ENCODE assay signal across 8 cellular contexts in genomic region chr1:156122519-156123355, GRCh38. TPM values are rescaled to one million over a fixed set of nuclear protein-coding genes. Genes with fewer than 3 reads are reported as not detected.
DNase-seq lines count a peak whose midpoint lies in the region; ATAC-seq and TF ChIP-seq lines count a peak whose summit lies in the region.

No MANE protein-coding gene starts in this region.

- no peaks in the 10 kb centered on the region for H3K9me2 ChIP-seq in GM23338 (ENCODE audit: insufficient read depth)

- peak overlapping the region; percentile 93 for H3K27ac ChIP-seq in GM23338 (ENCODE audit: low read depth)
- H3K27ac ChIP-seq in urinary bladder (ENCODE audit: low read depth): peak overlapping the region; percentile 97

- peak overlapping the region; percentile 69 for H3K4me2 ChIP-seq in GM23338

- DNase-seq in GM23338 (ENCODE audit: low spot score) (no peak), mesothelial cell of epicardium (ENCODE audit: low spot score in 2 of 2, unreplicated experiment in 2 of 2) (no peak)
- no peak for DNase-seq in effector memory CD8-positive, alpha-beta T cell
- DNase-seq in stimulated activated CD4-positive, alpha-beta T cell treated with anti-CD3 and anti-CD28 coated beads, Interleukin-1b, Interleukin-23, amount 100 ng/mL, for 48 hours: no peak

- WGBS in urinary bladder: 10% methylated on average over 14 of the region's 14 CpGs

- H3K4me3 Mint-ChIP-seq in GM23338 (peak overlapping the region; percentile 38; the same call in 2 of the 3 replicates), mesothelial cell of epicardium (peak overlapping the region; percentile 30)
- peak overlapping the region; percentile 20 to 66 for H3K4me3 Mint-ChIP-seq in effector memory CD8-positive, alpha-beta T cell

- no peaks in the 10 kb centered on the region for H3K27me3 ChIP-seq in GM23338 (ENCODE audit: insufficient read depth)

- no peak overlapping the region for H2AFZ ChIP-seq in GM23338

- H3K36me3 Mint-ChIP-seq in GM23338 (ENCODE audit: low read depth): no peaks in the 10 kb centered on the region; the same call in 2 of the 3 replicates
- peaks cover 94% of the 10 kb centered on the region for H3K36me3 Mint-ChIP-seq in effector memory CD8-positive, alpha-beta T cell (ENCODE audit: insufficient read depth)
- peaks cover 4% of the 10 kb centered on the region for H3K36me3 Mint-ChIP-seq in mesothelial cell of epicardium

- peak; percentile 3 for ATAC-seq in GM23338
- no peak for ATAC-seq in effector memory CD8-positive, alpha-beta T cell (replicated peaks)
- no peak for ATAC-seq in HG03460 (IDR thresholded peaks at IDR 0.05; ENCODE audit: unreplicated experiment)
- ATAC-seq in GM18520 (IDR thresholded peaks at IDR 0.05; ENCODE audit: unreplicated experiment): no peak

- peaks cover 21% of the 10 kb centered on the region for H3K79me2 ChIP-seq in GM23338 (replicated peaks; ENCODE audit: insufficient read depth)

- H3K9me3 Mint-ChIP-seq in GM23338 (no peaks in the 10 kb centered on the region; the same call in 2 of the 3 replicates), mesothelial cell of epicardium (no peaks in the 10 kb centered on the region)
- H3K9me3 Mint-ChIP-seq in effector memory CD8-positive, alpha-beta T cell: no peaks in the 10 kb centered on the region

- H3K27ac Mint-ChIP-seq in GM23338 (peak overlapping the region; percentile 94), mesothelial cell of epicardium (peak overlapping the region; percentile 99)
- peak overlapping the region; percentile 93 to 97 for H3K27ac Mint-ChIP-seq in effector memory CD8-positive, alpha-beta T cell

- H3K4me1 Mint-ChIP-seq in GM23338 (peaks cover 61% of the 10 kb centered on the region), mesothelial cell of epicardium (peaks cover 65% of the 10 kb centered on the region)
- peaks cover 53 to 58% of the 10 kb centered on the region in 2 donors for H3K4me1 Mint-ChIP-seq in effector memory CD8-positive, alpha-beta T cell (ENCODE audit: low read depth in 2 of 2)

- H3K4me1 ChIP-seq in GM23338 (ENCODE audit: insufficient read depth) (peaks cover 42% of the 10 kb centered on the region), urinary bladder (ENCODE audit: insufficient read depth) (peaks cover 2% of the 10 kb centered on the region)

- H3K36me3 ChIP-seq in GM23338 (ENCODE audit: insufficient read depth) (no peaks in the 10 kb centered on the region), urinary bladder (ENCODE audit: insufficient read depth) (no peaks in the 10 kb centered on the region)

- H3K4me3 ChIP-seq in GM23338 (peak overlapping the region; percentile 38; the same call in 1 of the 2 replicates), urinary bladder (ENCODE audit: low read depth, low read length) (no peak overlapping the region)

- 0 out of 2 replicates have a peak, but pooled peaks cover 3% of the 10 kb centered on the region for H3F3A ChIP-seq in GM23338 (replicated peaks; ENCODE audit: low read depth)

- H3K27me3 Mint-ChIP-seq in GM23338 (ENCODE audit: insufficient read depth, low read depth, poor library complexity) (peaks cover 42% of the 10 kb centered on the region), mesothelial cell of epicardium (ENCODE audit: low read depth) (no peaks in the 10 kb centered on the region)
- H3K27me3 Mint-ChIP-seq in effector memory CD8-positive, alpha-beta T cell: no peaks in the 10 kb centered on the region

- H4K20me1 ChIP-seq in GM23338 (replicated peaks; ENCODE audit: insufficient read depth): no peaks in the 10 kb centered on the region

- TF ChIP-seq CTCF in GM23338 (conservative IDR thresholded peaks at IDR 0.05; ENCODE audit: low read depth in 2 of 2): peak in 1 of 2 experiments; percentile 37; a peak in 1 of 4 replicates
- no peak for TF ChIP-seq CTCF in mesothelial cell of epicardium (IDR thresholded peaks at IDR 0.05; ENCODE audit: unreplicated experiment)

TF ChIP-seq in GM23338, 12 proteins besides CTCF, POLR2A, EP300 and RAD21:
- TF ChIP-seq EZH2phosphoT487 (IDR thresholded peaks at IDR 0.05; ENCODE audit: unreplicated experiment): no peak
- TF ChIP-seq POLR2AphosphoS5 (IDR thresholded peaks at IDR 0.05; ENCODE audit: low read depth): 0 out of 2 replicates have a peak, but pooled peaks have one; percentile 7

TF ChIP-seq in PFSK-1, 5 proteins besides CTCF, POLR2A, EP300 and RAD21:
- peak; percentile 16; the same call in 1 of the 2 replicates for TF ChIP-seq POLR2AphosphoS5 (IDR thresholded peaks at IDR 0.05; ENCODE audit: low read depth, low read length)
- 0 out of 4 replicates have a peak, but pooled peaks of 1 of the 2 experiments have one; percentile 26 for TF ChIP-seq REST (IDR thresholded peaks at IDR 0.05; ENCODE audit: insufficient read depth in 1 of 2, low read depth in 2 of 2, low read length in 2 of 2)
- peak; percentile 13; the same call in 1 of the 2 replicates for TF ChIP-seq TAF1 (IDR thresholded peaks at IDR 0.05; ENCODE audit: borderline replicate concordance, insufficient read depth, low read length)
- peak; percentile 47; the same call in 1 of the 2 replicates for TF ChIP-seq SIN3A (IDR thresholded peaks at IDR 0.05; ENCODE audit: borderline replicate concordance, insufficient read depth, low read length)
- no peak for TF ChIP-seq FOXP2 (optimal IDR thresholded peaks at IDR 0.05; ENCODE audit: borderline replicate concordance, extremely low read depth, extremely low read length, insufficient read depth)

RNA-seq across cellular contexts. Expression of gene LMNA, which starts 8.2 kb away (rescaled TPM):
- 56.3 and 68.9 TPM in 2 replicates for total RNA-seq in GM23338 (2014; rRNA removed; shearing (Covaris generic))
- 35.5 and 38.9 TPM in 2 replicates for polyA plus RNA-seq in GM23338 (2016; fragmentation: Nextera tagmentation; extraction: Ambion mirVana)
- 392 TPM for polyA plus RNA-seq in PFSK-1 (2012; ENCODE audit: insufficient read length, low read depth)
- total RNA-seq in mesothelial cell of epicardium: 91.7 to 96.9 TPM (median 92.4 TPM) in 3 replicates
- total RNA-seq in urinary bladder: 224 TPM
- 306 TPM for polyA plus RNA-seq in urinary bladder

RNA-seq across cellular contexts. Expression of gene SEMA4A, which starts 30.6 kb away (rescaled TPM):
- 17.0 and 20.2 TPM in 2 replicates for total RNA-seq in GM23338 (2014; rRNA removed; shearing (Covaris generic))
- polyA plus RNA-seq in GM23338 (2016; fragmentation: Nextera tagmentation; extraction: Ambion mirVana): 5.5 and 5.6 TPM in 2 replicates
- not detected for polyA plus RNA-seq in PFSK-1 (2012; ENCODE audit: insufficient read length, low read depth)
- 18.7 to 21.0 TPM (median 19.8 TPM) in 3 replicates for total RNA-seq in mesothelial cell of epicardium
- total RNA-seq in urinary bladder: 7.3 TPM
- 7.0 TPM for polyA plus RNA-seq in urinary bladder

RNA-seq across cellular contexts. Expression of gene MEX3A, which starts 40.5 kb away (rescaled TPM):
- 31.5 and 38.1 TPM in 2 replicates for total RNA-seq in GM23338 (2014; rRNA removed; shearing (Covaris generic))
- polyA plus RNA-seq in GM23338 (2016; fragmentation: Nextera tagmentation; extraction: Ambion mirVana) (18.5 and 19.7 TPM in 2 replicates), urinary bladder (0.76 TPM)
- polyA plus RNA-seq in PFSK-1 (2012; ENCODE audit: insufficient read length, low read depth): 25.6 TPM
- total RNA-seq in mesothelial cell of epicardium (107 to 112 TPM (median 112 TPM) in 3 replicates), urinary bladder (7.2 TPM)
